ENCODE assay signal across 1 cellular context in the genomic region with DNA sequence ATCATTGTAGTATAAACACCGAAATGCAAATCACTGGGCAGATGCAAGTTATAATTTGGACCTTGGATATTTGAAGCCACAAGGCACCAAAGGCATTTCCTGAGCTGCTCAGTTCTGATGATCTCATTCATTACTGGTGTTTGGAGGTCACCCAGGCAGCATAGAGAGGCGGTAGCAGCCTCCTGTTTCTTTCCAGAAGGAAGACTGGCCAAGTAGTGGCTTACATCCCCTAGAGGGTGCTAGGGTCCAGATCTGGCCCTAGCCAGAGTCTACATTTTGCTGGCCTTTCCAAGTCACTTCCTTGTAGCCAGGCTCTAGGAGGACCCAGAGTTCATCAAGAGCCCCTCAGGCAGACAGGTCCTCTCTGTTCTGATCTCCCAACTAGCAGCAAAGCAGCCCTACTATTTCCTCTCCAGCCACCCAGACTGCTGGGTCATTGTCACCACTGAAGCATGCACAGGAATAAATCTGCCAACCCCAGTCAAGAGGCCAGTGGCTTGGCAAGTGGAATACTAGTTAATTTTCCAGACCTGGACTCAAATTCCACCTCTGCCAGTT.
TF ChIP-seq lines count a peak whose summit lies in the region.

No MANE protein-coding gene starts in this region.

TF ChIP-seq in SK-N-SH, 30 proteins besides CTCF, POLR2A, EP300 and RAD21 (continued from another document):
- no peak for TF ChIP-seq REST (IDR thresholded peaks at IDR 0.05; ENCODE audit: low read depth, low read length)
- TF ChIP-seq YY1 (IDR thresholded peaks at IDR 0.05; ENCODE audit: low read depth), result no peak
- TF ChIP-seq TEAD4 (IDR thresholded peaks at IDR 0.05; ENCODE audit: borderline replicate concordance, insufficient read depth), result peak; percentile 55; the same call in 1 of the 2 replicates
- peak; percentile 74 for TF ChIP-seq TCF12 (IDR thresholded peaks at IDR 0.05)
- TF ChIP-seq PBX3 (IDR thresholded peaks at IDR 0.05), result peak; percentile 52
- no peak for TF ChIP-seq MEF2A (IDR thresholded peaks at IDR 0.05; ENCODE audit: borderline replicate concordance, low read depth)
- TF ChIP-seq RXRA (IDR thresholded peaks at IDR 0.05; ENCODE audit: borderline replicate concordance, low read depth), result peak; percentile 61; the same call in 1 of the 2 replicates
- TF ChIP-seq RFX5 (IDR thresholded peaks at IDR 0.05; ENCODE audit: low read length), result no peak
- TF ChIP-seq CHD2 (IDR thresholded peaks at IDR 0.05; ENCODE audit: low read length, partially characterized antibody), result no peak
- TF ChIP-seq POLR2AphosphoS5 (IDR thresholded peaks at IDR 0.05; ENCODE audit: low read depth, low read length), result 0 out of 2 replicates have a peak, but pooled peaks have one; percentile 39
- no peak for TF ChIP-seq RCOR1 (IDR thresholded peaks at IDR 0.05; ENCODE audit: low read length)
- TF ChIP-seq IRF3 (IDR thresholded peaks at IDR 0.05; ENCODE audit: low read depth, low read length), result no peak
- TF ChIP-seq FOSL2 (IDR thresholded peaks at IDR 0.05; ENCODE audit: borderline replicate concordance, low read depth), result peak; percentile 61; the same call in 1 of the 2 replicates
- TF ChIP-seq NRF1 (IDR thresholded peaks at IDR 0.05; ENCODE audit: low read depth, low read length), result no peak
- peak; percentile 76 for TF ChIP-seq NFIC (IDR thresholded peaks at IDR 0.05; ENCODE audit: borderline replicate concordance)
- peak; percentile 24; the same call in 1 of the 2 replicates for TF ChIP-seq SMC3 (IDR thresholded peaks at IDR 0.05; ENCODE audit: low read depth, low read length)
- no peak for TF ChIP-seq FOXM1 (IDR thresholded peaks at IDR 0.05; ENCODE audit: low read depth)
